ENCODE assay signal across 24 cellular contexts in genomic region chr2:21424375-21424774, GRCh38.
"Had no signal": no experiment of that assay in that cellular context is flagged by ENCODE, and none has a peak within 500 bp of the region (broad histone marks: within the 10 kb centered on the region; RNA-seq: fewer than 3 reads in every experiment).

No MANE protein-coding gene starts in this region.

- H3K4me1 ChIP-seq: gastroesophageal sphincter, pancreas, testis, uterus had no signal

- ATAC-seq: activated T-cell treated with anti-CD3 and anti-CD28 coated beads, Interleukin-2, amount 50 U/mL, for 4 hours; gastroesophageal sphincter; stimulated activated naive B cell treated with anti-CD40 and anti-IgM and Interleukin-4, amounts not matched to agents 10 μg/mL and 1 μg/mL and 100 μg/mL, for 72 hours had no signal

- DNase-seq: activated CD4-positive, alpha-beta T cell treated with anti-CD3 and anti-CD28 coated beads for 4 hours; activated CD4-positive, alpha-beta T cell treated with anti-CD3 and anti-CD28 coated beads, Interleukin-2, amount 50 U/mL, for 48 hours; activated CD4-positive, CD25-positive, alpha-beta regulatory T cell; activated CD8-positive, alpha-beta memory T cell treated with anti-CD3 and anti-CD28 coated beads, Interleukin-2, amount 50 U/mL, for 48 hours; activated effector memory CD4-positive, alpha-beta T cell treated with Interleukin-2 at 50 U/mL for 16 hours; activated naive CD4-positive, alpha-beta T cell treated with anti-CD3 and anti-CD28 coated beads for 36 hours; activated naive CD8-positive, alpha-beta T cell treated with anti-CD3 and anti-CD28 coated beads, Interleukin-2, amount 10 ng/mL, durations not matched to agents 7 days and 5 days; activated T-cell treated with anti-CD3 and anti-CD28 coated beads, Interleukin-2, amount 50 U/mL, for 4 hours; amniotic stem cell; cerebellar nuclear complex; cortex of kidney; endodermal cell; pancreas; stimulated activated CD4-positive, alpha-beta T cell treated with anti-CD3 and anti-CD28 coated beads, Interleukin-2, amount 100 ng/mL, for 48 hours; stimulated activated CD8-positive, alpha-beta memory T cell treated with anti-CD3 and anti-CD28 coated beads, Interleukin-4, amount 100 ng/mL, for 48 hours; stimulated activated naive B cell treated with anti-CD40 and anti-IgM and Interleukin-4, amounts not matched to agents 10 μg/mL and 1 μg/mL and 100 μg/mL, for 72 hours; T1000; testis; trophoblast cell; uterus had no signal

- H3K36me3 Mint-ChIP-seq: activated naive CD8-positive, alpha-beta T cell treated with anti-CD3 and anti-CD28 coated beads, Interleukin-2, amount 10 ng/mL, durations not matched to agents 7 days and 5 days; mesothelial cell of epicardium; stimulated activated naive B cell treated with anti-CD40 and anti-IgM and Interleukin-4, amounts not matched to agents 10 μg/mL and 1 μg/mL and 100 μg/mL, for 72 hours had no signal

- H3K4me3 ChIP-seq: gastroesophageal sphincter, pancreas, testis, uterus had no signal

- H3K4me1 Mint-ChIP-seq: mesothelial cell of epicardium; stimulated activated naive B cell treated with anti-CD40 and anti-IgM and Interleukin-4, amounts not matched to agents 10 μg/mL and 1 μg/mL and 100 μg/mL, for 72 hours had no signal

- H3K9me3 Mint-ChIP-seq: mesothelial cell of epicardium had no signal

- H3K27ac Mint-ChIP-seq: activated naive CD4-positive, alpha-beta T cell treated with anti-CD3 and anti-CD28 coated beads for 36 hours; activated naive CD8-positive, alpha-beta T cell treated with anti-CD3 and anti-CD28 coated beads, Interleukin-2, amount 10 ng/mL, durations not matched to agents 7 days and 5 days; endodermal cell; mesothelial cell of epicardium; natural killer cell treated with Interleukin-12 subunit alpha and Interleukin-12 subunit beta and Interleukin-15 and Interleukin-18, amount 100 ng/mL, for 72 hours; stimulated activated naive B cell treated with anti-CD40 and anti-IgM and Interleukin-4, amounts not matched to agents 10 μg/mL and 1 μg/mL and 100 μg/mL, for 72 hours; T-helper 1 cell treated with Interleukin-12 subunit alpha and Interleukin-12 subunit beta and Interleukin-4 antibody, amounts not matched to agents 30 μg/mL and 1 μg/mL, for 36 hours had no signal

- H3K27ac ChIP-seq: gastroesophageal sphincter, pancreas, testis, uterus had no signal

- H3K4me3 Mint-ChIP-seq: activated naive CD4-positive, alpha-beta T cell treated with anti-CD3 and anti-CD28 coated beads for 36 hours; activated naive CD8-positive, alpha-beta T cell treated with anti-CD3 and anti-CD28 coated beads, Interleukin-2, amount 10 ng/mL, durations not matched to agents 7 days and 5 days; activated T-cell treated with anti-CD3 and anti-CD28 coated beads, Interleukin-2, amount 50 U/mL, for 4 hours; endodermal cell; mesothelial cell of epicardium; natural killer cell treated with Interleukin-12 subunit alpha and Interleukin-12 subunit beta and Interleukin-15 and Interleukin-18, amount 100 ng/mL, for 72 hours; stimulated activated naive B cell treated with anti-CD40 and anti-IgM and Interleukin-4, amounts not matched to agents 10 μg/mL and 1 μg/mL and 100 μg/mL, for 72 hours; T-helper 1 cell treated with Interleukin-12 subunit alpha and Interleukin-12 subunit beta and Interleukin-4 antibody, amounts not matched to agents 30 μg/mL and 1 μg/mL, for 36 hours had no signal

- H3K27me3 Mint-ChIP-seq: activated naive CD8-positive, alpha-beta T cell treated with anti-CD3 and anti-CD28 coated beads, Interleukin-2, amount 10 ng/mL, durations not matched to agents 7 days and 5 days; natural killer cell treated with Interleukin-12 subunit alpha and Interleukin-12 subunit beta and Interleukin-15 and Interleukin-18, amount 100 ng/mL, for 72 hours; stimulated activated naive B cell treated with anti-CD40 and anti-IgM and Interleukin-4, amounts not matched to agents 10 μg/mL and 1 μg/mL and 100 μg/mL, for 72 hours had no signal

- H3K9me3 ChIP-seq: gastroesophageal sphincter, pancreas, testis, uterus had no signal

- H3K36me3 ChIP-seq: gastroesophageal sphincter, pancreas, uterus had no signal

- H3K27me3 ChIP-seq: gastroesophageal sphincter, pancreas, testis, uterus had no signal
